32 cellular contexts compared by ENCODE assay signal in the genomic region with DNA sequence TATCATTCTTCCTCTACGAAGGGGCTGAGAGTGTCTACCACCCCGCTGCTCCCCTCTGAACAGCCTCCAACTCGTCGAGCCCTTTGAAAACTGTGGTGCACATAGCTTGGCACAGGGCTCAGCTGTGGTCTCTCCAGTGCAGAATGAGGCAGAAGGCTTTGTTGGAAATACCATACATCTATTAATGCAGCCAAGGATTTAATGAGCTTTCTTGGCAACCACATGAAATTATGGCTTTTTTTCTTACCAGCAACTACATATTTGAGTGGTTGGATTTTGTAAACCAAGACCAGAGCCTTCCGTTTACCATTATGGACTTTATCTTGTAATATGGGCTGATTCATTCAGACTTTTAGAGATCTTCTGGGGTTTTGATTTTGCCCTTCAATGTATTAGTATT.
DNase-seq lines count a peak whose midpoint lies in the region; ATAC-seq, FAIRE-seq and TF ChIP-seq lines count a peak whose summit lies in the region.
"Had no signal": no experiment of that assay in that cellular context is flagged by ENCODE, and none has a peak within 500 bp of the region (broad histone marks: within the 10 kb centered on the region; RNA-seq: fewer than 3 reads in every experiment).

No MANE protein-coding gene starts in this region.

- H3K27ac Mint-ChIP-seq in effector memory CD8-positive, alpha-beta T cell = no peak overlapping the region
- H3K27ac Mint-ChIP-seq: activated CD4-positive, alpha-beta T cell treated with anti-CD3 and anti-CD28 coated beads, Interleukin-2, amount 10 ng/mL, durations not matched to agents 24 days and 14 days; B cell; memory B cell had no signal

- no peaks in the 10 kb centered on the region for H3K36me3 Mint-ChIP-seq in effector memory CD8-positive, alpha-beta T cell (ENCODE audit: insufficient read depth)
- H3K36me3 Mint-ChIP-seq: memory B cell had no signal

- no peaks in the 10 kb centered on the region for H3K79me2 ChIP-seq in PC-3 (ENCODE audit: low read length)

- H3K4me3 ChIP-seq in A549 (no peak overlapping the region), PC-3 (ENCODE audit: low read length) (no peak overlapping the region), breast epithelium (no peak overlapping the region), neutrophil (ENCODE audit: low read depth in 1 of 2, low read length in 1 of 2) (no peak overlapping the region)
- H3K4me3 ChIP-seq: heart left ventricle, right atrium auricular region, thyroid gland had no signal

- H3K9me3 Mint-ChIP-seq in effector memory CD8-positive, alpha-beta T cell = no peaks in the 10 kb centered on the region
- H3K9me3 Mint-ChIP-seq: activated CD4-positive, alpha-beta T cell treated with anti-CD3 and anti-CD28 coated beads, Interleukin-2, amount 10 ng/mL, durations not matched to agents 24 days and 14 days; memory B cell had no signal

- H3K9me2 ChIP-seq in PC-3 (replicated peaks; ENCODE audit: low read length) = no peaks in the 10 kb centered on the region
- H3K9me2 ChIP-seq: SK-N-SH had no signal

- TF ChIP-seq POLR2A in A549 (IDR thresholded peaks at IDR 0.05; ENCODE audit: low read length) = no peak
- no peak for TF ChIP-seq POLR2A in breast epithelium (IDR thresholded peaks at IDR 0.05)

- H3K4me3 Mint-ChIP-seq in effector memory CD8-positive, alpha-beta T cell = no peak overlapping the region
- H3K4me3 Mint-ChIP-seq: activated CD4-positive, alpha-beta T cell treated with anti-CD3 and anti-CD28 coated beads, Interleukin-2, amount 10 ng/mL, durations not matched to agents 24 days and 14 days; B cell; memory B cell had no signal

- H3F3A ChIP-seq in PC-3 (ENCODE audit: low read length, unreplicated experiment) = peaks cover 11% of the 10 kb centered on the region

- H4K20me1 ChIP-seq in PC-3 (ENCODE audit: low read length) = no peaks in the 10 kb centered on the region

- H3K27me3 ChIP-seq in PC-3 (ENCODE audit: low read length) = no peaks in the 10 kb centered on the region
- no peaks in the 10 kb centered on the region for H3K27me3 ChIP-seq in breast epithelium
- no peaks in the 10 kb centered on the region for H3K27me3 ChIP-seq in neutrophil
- H3K27me3 ChIP-seq: heart left ventricle, right atrium auricular region, thyroid gland had no signal

- no peak overlapping the region for H3K9ac ChIP-seq in PC-3 (ENCODE audit: low read length)
- H3K9ac ChIP-seq: KMS-11, SK-N-SH had no signal

- TF ChIP-seq EP300 in A549 (IDR thresholded peaks at IDR 0.05) = no peak

- CTCF ChIA-PET in A549 (lab: Yijun Ruan, JAX) = interaction anchor here (1.2 to 1.7 kb wide), 3 partner anchors 9 to 34 kb away, joined by 3 to 4 read pairs (median 4); no protein-coding TSS in a partner anchor
- CTCF ChIA-PET in PC-3 (lab: Charles Lee) = no interaction called here

- DNase-seq in A549 (ENCODE audit: low read depth in 1 of 2, low spot score in 1 of 2) (no peak), PC-3 (no peak), breast epithelium (ENCODE audit: low spot score in 2 of 2) (no peak), kidney glomerular epithelial cell (lab: John Stamatoyannopoulos, UW) (no peak)
- no peak for DNase-seq in effector memory CD8-positive, alpha-beta T cell
- DNase-seq: activated CD4-positive, alpha-beta T cell treated with anti-CD3 and anti-CD28 coated beads, Interleukin-2, amount 10 ng/mL, durations not matched to agents 24 days and 14 days; activated naive CD4-positive, alpha-beta T cell treated with anti-CD3 and anti-CD28 coated beads, Interleukin-2, amount 50 U/mL, for 16 hours; anterior cingulate cortex; cerebellar nuclear complex; DMS79; foreskin fibroblast; heart left ventricle; left colon; NCI-H1694; NCI-H2171 treated with DMSO at 0.1 percent for 48 hours; NCI-H69; occipital lobe; SK-N-SH; stimulated activated CD4-positive, alpha-beta T cell treated with anti-CD3 and anti-CD28 coated beads, Interleukin-4, amount 100 ng/mL, for 24 hours; stimulated activated naive CD4-positive, alpha-beta T cell; T-helper 2 cell; thyroid gland had no signal

- WGBS in A549 (ENCODE audit: missing lambda C conversion rate) = 80% methylated on average over 4 of the region's 5 CpGs

- intact Hi-C loops in PC-3 (cut with micrococcal nuclease) = loop anchor here (5.0 kb wide), 1 partner anchor 44 kb away; no protein-coding TSS in a partner anchor
- intact Hi-C loops in breast epithelium (cut with DNase I; ENCODE audit: low total_unique reads) = no loop called here

- no peak overlapping the region for H3K4me2 ChIP-seq in A549
- no peak overlapping the region for H3K4me2 ChIP-seq in PC-3 (ENCODE audit: low read length)
- H3K4me2 ChIP-seq: KMS-11, SK-N-SH had no signal

- H3K9me3 ChIP-seq in A549 (no peaks in the 10 kb centered on the region), PC-3 (ENCODE audit: low read length) (no peaks in the 10 kb centered on the region), breast epithelium (no peaks in the 10 kb centered on the region), neutrophil (no peaks in the 10 kb centered on the region)
- H3K9me3 ChIP-seq: heart left ventricle, right atrium auricular region, SK-N-SH, thyroid gland had no signal

- H3K27ac ChIP-seq in A549 (peak overlapping the region; percentile 73 to 84; a peak in 4 of 6 replicates), PC-3 (ENCODE audit: low read length) (peak overlapping the region; percentile 99), breast epithelium (peak overlapping the region; percentile 92 to 95), neutrophil (peak overlapping the region; percentile 74)
- H3K27ac ChIP-seq: heart left ventricle, KMS-11, right atrium auricular region, thyroid gland had no signal

- TF ChIP-seq CTCF in A549 (IDR thresholded peaks at IDR 0.05) = no peak
- no peak for TF ChIP-seq CTCF in PC-3 (conservative IDR thresholded peaks at IDR 0.05; ENCODE audit: low read depth, low read length)
- no peak for TF ChIP-seq CTCF in breast epithelium (IDR thresholded peaks at IDR 0.05)
- no peak for TF ChIP-seq CTCF in neutrophil (IDR thresholded peaks at IDR 0.05)

- peaks cover 3 to 6% of the 10 kb centered on the region in 2 donors for H3K4me1 Mint-ChIP-seq in effector memory CD8-positive, alpha-beta T cell (ENCODE audit: low read depth in 2 of 2)
- H3K4me1 Mint-ChIP-seq: B cell had no signal

- FAIRE-seq in A549 (lab: Jason Lieb, UNC) = no peak
- FAIRE-seq: A204.1, GM18507, H54 had no signal

- no peak overlapping the region for H2AFZ ChIP-seq in PC-3 (ENCODE audit: low read length)

- H3K36me3 ChIP-seq in PC-3 (ENCODE audit: low read depth, low read length) (no peaks in the 10 kb centered on the region), breast epithelium (no peaks in the 10 kb centered on the region), neutrophil (no peaks in the 10 kb centered on the region)
- H3K36me3 ChIP-seq: heart left ventricle, right atrium auricular region, thyroid gland had no signal

- POLR2A ChIA-PET in A549 (lab: Yijun Ruan, JAX) (no interaction called here), PC-3 (lab: Charles Lee; ENCODE audit: unreplicated experiment) (no interaction called here)

- ATAC-seq in A549 (no peak), PC-3 (no peak), HG03460 (IDR thresholded peaks at IDR 0.05; ENCODE audit: unreplicated experiment) (no peak), GM18867 (IDR thresholded peaks at IDR 0.05; ENCODE audit: unreplicated experiment) (no peak)
- ATAC-seq in effector memory CD8-positive, alpha-beta T cell (replicated peaks) = no peak
- ATAC-seq: heart left ventricle, left colon had no signal

- TF ChIP-seq RAD21 in A549 (conservative IDR thresholded peaks at IDR 0.05 in 1 of 2, IDR thresholded peaks at IDR 0.05 in 1 of 2) = no peak

- peaks cover 25% of the 10 kb centered on the region for H3K4me1 ChIP-seq in A549
- H3K4me1 ChIP-seq in PC-3 (ENCODE audit: insufficient read depth, low read length) = peaks cover 32% of the 10 kb centered on the region
- peaks cover 11 to 12% of the 10 kb centered on the region in 2 donors for H3K4me1 ChIP-seq in breast epithelium
- peaks cover 8 to 26% of the 10 kb centered on the region in 2 experiments for H3K4me1 ChIP-seq in neutrophil (ENCODE audit: control insufficient read depth in 1 of 2, insufficient read depth in 1 of 2, low read depth in 1 of 2, low read length in 1 of 2)

- BruUV-seq in PC-3 (replicated peaks; lab: Mats Ljungman, UMichigan) = no TSS peak

- peaks cover 0 to 12% of the 10 kb centered on the region in 2 donors for H3K27me3 Mint-ChIP-seq in effector memory CD8-positive, alpha-beta T cell
- H3K27me3 Mint-ChIP-seq: activated CD4-positive, alpha-beta T cell treated with anti-CD3 and anti-CD28 coated beads, Interleukin-2, amount 10 ng/mL, durations not matched to agents 24 days and 14 days; B cell; memory B cell had no signal

TF ChIP-seq in A549, 52 proteins besides CTCF, POLR2A, EP300 and RAD21:
- TF ChIP-seq CBX2 (IDR thresholded peaks at IDR 0.05; ENCODE audit: borderline replicate concordance, low read depth) (no peak), BHLHE40 (IDR thresholded peaks at IDR 0.05; ENCODE audit: low read depth, low read length) (no peak), HOXB13 (CRISPR knock-in tag; IDR thresholded peaks at IDR 0.05; ENCODE audit: low read depth) (no peak), HEYL (CRISPR knock-in tag; IDR thresholded peaks at IDR 0.05) (no peak), PHF8 (IDR thresholded peaks at IDR 0.05; ENCODE audit: borderline replicate concordance, low read depth) (no peak), CEBPB (IDR thresholded peaks at IDR 0.05) (no peak), CBX8 (IDR thresholded peaks at IDR 0.05) (no peak), FOSL2 (IDR thresholded peaks at IDR 0.05) (no peak), FOSL2 (CRISPR knock-in tag; IDR thresholded peaks at IDR 0.05) (no peak), RFX5 (IDR thresholded peaks at IDR 0.05) (no peak), ZNF302 (CRISPR knock-in tag; IDR thresholded peaks at IDR 0.05) (no peak), NFE2L2 (conservative IDR thresholded peaks at IDR 0.05; ENCODE audit: low read length) (no peak)
- TF ChIP-seq, protein P1, sequence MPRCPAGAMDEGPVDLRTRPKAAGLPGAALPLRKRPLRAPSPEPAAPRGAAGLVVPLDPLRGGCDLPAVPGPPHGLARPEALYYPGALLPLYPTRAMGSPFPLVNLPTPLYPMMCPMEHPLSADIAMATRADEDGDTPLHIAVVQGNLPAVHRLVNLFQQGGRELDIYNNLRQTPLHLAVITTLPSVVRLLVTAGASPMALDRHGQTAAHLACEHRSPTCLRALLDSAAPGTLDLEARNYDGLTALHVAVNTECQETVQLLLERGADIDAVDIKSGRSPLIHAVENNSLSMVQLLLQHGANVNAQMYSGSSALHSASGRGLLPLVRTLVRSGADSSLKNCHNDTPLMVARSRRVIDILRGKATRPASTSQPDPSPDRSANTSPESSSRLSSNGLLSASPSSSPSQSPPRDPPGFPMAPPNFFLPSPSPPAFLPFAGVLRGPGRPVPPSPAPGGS (IDR thresholded peaks at IDR 0.05) = no peak
